Comparison of ENCODE assay signal across 2 cellular contexts in genomic region chr16:2009791-2010510, GRCh38.
TF ChIP-seq lines count a peak whose summit lies in the region.

Gene ZNF598, minus strand, starts transcription at chr16:2009821.

TF ChIP-seq in IMR-90, 13 proteins besides CTCF, POLR2A, EP300 and RAD21 (continued from another document):
- peak; percentile 79 for TF ChIP-seq USF2 (IDR thresholded peaks at IDR 0.05; ENCODE audit: low read depth, low read length)
- no peak for TF ChIP-seq CEBPB (IDR thresholded peaks at IDR 0.05; ENCODE audit: low read depth, low read length)
- TF ChIP-seq MAFK (IDR thresholded peaks at IDR 0.05; ENCODE audit: low read depth, low read length), result no peak
- TF ChIP-seq RFX5 (IDR thresholded peaks at IDR 0.05; ENCODE audit: low read depth, low read length), result no peak
- TF ChIP-seq CHD1 (IDR thresholded peaks at IDR 0.05; ENCODE audit: low read depth, low read length), result no peak
- TF ChIP-seq FOS (IDR thresholded peaks at IDR 0.05; ENCODE audit: low read depth, low read length), result no peak
- TF ChIP-seq BHLHE40 (IDR thresholded peaks at IDR 0.05; ENCODE audit: low read depth, low read length), result no peak
- no peak for TF ChIP-seq RCOR1 (IDR thresholded peaks at IDR 0.05; ENCODE audit: insufficient replicate concordance, low read length)
- TF ChIP-seq NFE2L2 (IDR thresholded peaks at IDR 0.05; ENCODE audit: low read depth, low read length), result no peak
- TF ChIP-seq SMC3 (IDR thresholded peaks at IDR 0.05; ENCODE audit: low read depth, low read length), result no peak
- 0 out of 2 replicates have a peak, but pooled peaks have one; percentile 18 for TF ChIP-seq MAZ (IDR thresholded peaks at IDR 0.05; ENCODE audit: borderline replicate concordance, low read depth, low read length)

TF ChIP-seq in neural cell, 6 proteins besides CTCF, POLR2A, EP300 and RAD21 (continued from another document):
- peak; percentile 33 for TF ChIP-seq REST (IDR thresholded peaks at IDR 0.05; ENCODE audit: borderline replicate concordance)
